1 cellular context compared by ENCODE assay signal in genomic region chr18:74281639-74282358, GRCh38.
TF ChIP-seq lines count a peak whose summit lies in the region.

No MANE protein-coding gene starts in this region.

TF ChIP-seq in GM23338, 12 proteins besides CTCF, POLR2A, EP300 and RAD21:
- TF ChIP-seq ZNF462 (CRISPR knock-in tag; IDR thresholded peaks at IDR 0.05) (no peak; the same call in 1 of the 2 replicates), STAT1 (IDR thresholded peaks at IDR 0.05; ENCODE audit: unreplicated experiment) (no peak), NANOG (IDR thresholded peaks at IDR 0.05; ENCODE audit: borderline replicate concordance) (no peak)
